In genomic region chr6:13005994-13006393, GRCh38 we compare ENCODE assay signal across 16 cellular contexts.
DNase-seq lines count a peak whose midpoint lies in the region; ATAC-seq and TF ChIP-seq lines count a peak whose summit lies in the region.
"Had no signal": no experiment of that assay in that cellular context is flagged by ENCODE, and none has a peak within 500 bp of the region (broad histone marks: within the 10 kb centered on the region; RNA-seq: fewer than 3 reads in every experiment).

No MANE protein-coding gene starts in this region.

- ATAC-seq in Right ventricle myocardium inferior (peak; percentile 41), right cardiac atrium (peak; percentile 34 to 66), GM19397 (IDR thresholded peaks at IDR 0.05; ENCODE audit: unreplicated experiment) (no peak), HG02588 (IDR thresholded peaks at IDR 0.05; ENCODE audit: unreplicated experiment) (no peak)

- no peak overlapping the region for H3K4me3 Mint-ChIP-seq in T-helper 2 cell treated with Interferon-gamma antibody and Interleukin-4, amounts not matched to agents 5 μg/mL and 100 μg/mL, for 36 hours
- H3K4me3 Mint-ChIP-seq: HFFc6; T-helper 1 cell treated with Interleukin-12 subunit alpha and Interleukin-12 subunit beta and Interleukin-4 antibody, amounts not matched to agents 30 μg/mL and 1 μg/mL, for 36 hours had no signal

- H3K4me3 ChIP-seq in right cardiac atrium (ENCODE audit: low read length) = no peak overlapping the region
- H3K4me3 ChIP-seq: PC-9 had no signal

- intact Hi-C loops in Right ventricle myocardium inferior (cut with DNase I) (no loop called here), cardiac septum (cut with DNase I) (loop anchor here (5.0 kb wide), 1 partner anchor 44 kb away; no protein-coding TSS in a partner anchor), right cardiac atrium (cut with DNase I) (no loop called here)

- H3K27ac ChIP-seq in VCaP = peak overlapping the region; percentile 9; the same call in 1 of the 2 replicates
- H3K27ac ChIP-seq in right cardiac atrium (ENCODE audit: low read length) = peak overlapping the region; percentile 1
- H3K27ac ChIP-seq: HL-60, PC-9 had no signal

- peaks cover 15% of the 10 kb centered on the region for H3K27me3 Mint-ChIP-seq in T-helper 2 cell treated with Interferon-gamma antibody and Interleukin-4, amounts not matched to agents 5 μg/mL and 100 μg/mL, for 36 hours (ENCODE audit: low read depth)

- no peaks in the 10 kb centered on the region for H3K27me3 ChIP-seq in right cardiac atrium (ENCODE audit: control insufficient read depth, insufficient read depth)

- WGBS in right cardiac atrium = 71% methylated on average over 5 of the region's 5 CpGs

- H3K27ac Mint-ChIP-seq in T-helper 2 cell treated with Interferon-gamma antibody and Interleukin-4, amounts not matched to agents 5 μg/mL and 100 μg/mL, for 36 hours = no peak overlapping the region
- H3K27ac Mint-ChIP-seq: HFFc6; T-helper 1 cell treated with Interleukin-12 subunit alpha and Interleukin-12 subunit beta and Interleukin-4 antibody, amounts not matched to agents 30 μg/mL and 1 μg/mL, for 36 hours had no signal

- TF ChIP-seq CTCF in VCaP (conservative IDR thresholded peaks at IDR 0.05) = no peak

- DNase-seq in Right ventricle myocardium inferior (ENCODE audit: missing footprints) (no peak), cardiac septum (ENCODE audit: low spot score) (no peak), NCI-H2081 (lab: John Stamatoyannopoulos, UW) (peak; percentile 74 to 95), right cardiac atrium (no peak)
- no peak for DNase-seq in T-helper 2 cell treated with Interferon-gamma antibody and Interleukin-4, amounts not matched to agents 5 μg/mL and 100 μg/mL, for 36 hours (ENCODE audit: low spot score)
- DNase-seq: DND-41, GDM1, KBM-7, NCI-H510A treated with DMSO at 0.1 percent for 48 hours, PC-9 had no signal

- H3K4me1 Mint-ChIP-seq in T-helper 2 cell treated with Interferon-gamma antibody and Interleukin-4, amounts not matched to agents 5 μg/mL and 100 μg/mL, for 36 hours (ENCODE audit: low read depth) = no peaks in the 10 kb centered on the region

- H3K9me3 ChIP-seq in right cardiac atrium (ENCODE audit: control insufficient read depth, low read length) = no peaks in the 10 kb centered on the region

- H3K4me1 ChIP-seq in right cardiac atrium (ENCODE audit: control insufficient read depth, insufficient read depth, low read length) = peaks cover 1% of the 10 kb centered on the region

- H3K36me3 Mint-ChIP-seq in T-helper 2 cell treated with Interferon-gamma antibody and Interleukin-4, amounts not matched to agents 5 μg/mL and 100 μg/mL, for 36 hours (ENCODE audit: low read depth) = no peaks in the 10 kb centered on the region

- H3K9me3 Mint-ChIP-seq in T-helper 2 cell treated with Interferon-gamma antibody and Interleukin-4, amounts not matched to agents 5 μg/mL and 100 μg/mL, for 36 hours = no peaks in the 10 kb centered on the region
- H3K9me3 Mint-ChIP-seq: HFFc6; T-helper 1 cell treated with Interleukin-12 subunit alpha and Interleukin-12 subunit beta and Interleukin-4 antibody, amounts not matched to agents 30 μg/mL and 1 μg/mL, for 36 hours had no signal

Comparison
In these comparisons a context has a peak if more than half of its experiments do, and no peak if none do; other contexts are left out.
1. ATAC-seq: peak in Right ventricle myocardium inferior (single experiment) and right cardiac atrium (2 of 2); none in GM19397 (single experiment) and HG02588 (single experiment).
2. DNase-seq: peak in NCI-H2081 (2 of 2); none in Right ventricle myocardium inferior (single experiment), cardiac septum (single experiment), right cardiac atrium (0 of 3) and T-helper 2 cell treated with Interferon-gamma antibody and Interleukin-4, amounts not matched to agents 5 μg/mL and 100 μg/mL, for 36 hours (single experiment).